ENCODE assay signal across 21 cellular contexts in the genomic region with DNA sequence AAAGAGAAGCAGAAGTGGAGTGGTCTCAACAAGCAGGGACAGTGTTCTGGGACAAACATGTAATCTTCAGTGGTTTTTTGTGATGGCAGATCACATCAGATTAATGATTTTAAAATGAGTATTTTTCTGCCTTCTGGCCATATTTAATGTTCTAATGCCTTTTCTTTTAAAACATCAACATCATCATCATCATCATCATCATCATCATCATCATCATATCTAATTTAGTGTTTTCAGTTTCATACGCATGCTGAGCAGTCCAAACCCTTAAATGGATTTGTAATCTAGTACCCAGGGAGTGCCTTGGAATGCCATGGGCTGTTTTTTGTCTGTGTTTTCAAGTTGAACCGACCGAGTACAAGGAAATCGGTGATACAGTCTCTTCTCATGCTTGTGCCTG.
DNase-seq lines count a peak whose midpoint lies in the region; ATAC-seq, FAIRE-seq and TF ChIP-seq lines count a peak whose summit lies in the region.
"Had no signal": no experiment of that assay in that cellular context is flagged by ENCODE, and none has a peak within 500 bp of the region (broad histone marks: within the 10 kb centered on the region; RNA-seq: fewer than 3 reads in every experiment).

No MANE protein-coding gene starts in this region.

- CTCF ChIA-PET in HepG2 (lab: Yijun Ruan, JAX; ENCODE audit: low intra/inter-chr PET ratio, low total read pairs), result no interaction called here
- CTCF ChIA-PET in activated CD8-positive, alpha-beta memory T cell treated with anti-CD3 and anti-CD28 coated beads, Interleukin-2, amount 10 ng/mL, durations not matched to agents 7 days and 5 days (lab: Charles Lee), result no interaction called here

- H3K36me3 ChIP-seq in HepG2 (replicated peaks in 1 of 2; ENCODE audit: control insufficient read depth in 1 of 2, insufficient read depth in 2 of 2, low read length in 2 of 2) (no peaks in the 10 kb centered on the region), right lobe of liver (no peaks in the 10 kb centered on the region)
- H3K36me3 ChIP-seq: BLaER1 treated with 17β-estradiol and CSF1 and Interleukin-3, amounts not matched to agents 10 nM and 100 nM had no signal

- DNase-seq in HepG2 (ENCODE audit: low spot score) (no peak), right lobe of liver (no peak), islet precursor cell (peak; percentile 8), germinal center (ENCODE audit: low spot score) (no peak)
- DNase-seq in activated CD8-positive, alpha-beta memory T cell treated with anti-CD3 and anti-CD28 coated beads, Interleukin-2, amount 10 ng/mL, durations not matched to agents 7 days and 5 days, result no peak
- DNase-seq: AML-193; Caco-2; Calu3; CD4-positive, alpha-beta T cell; CD8-positive, alpha-beta T cell; DMS79 treated with DMSO at 0.1 percent for 48 hours; GF-D8 had no signal

- H3K4me2 ChIP-seq in HepG2 (ENCODE audit: low read depth, low read length), result no peak overlapping the region
- H3K4me2 ChIP-seq: A549; BLaER1 treated with 17β-estradiol and CSF1 and Interleukin-3, amounts not matched to agents 10 nM and 100 nM had no signal

- H3K9me3 Mint-ChIP-seq in activated CD8-positive, alpha-beta memory T cell treated with anti-CD3 and anti-CD28 coated beads, Interleukin-2, amount 10 ng/mL, durations not matched to agents 7 days and 5 days (ENCODE audit: low read depth), result peaks cover 6% of the 10 kb centered on the region

- H3K4me3 ChIP-seq in HepG2 (replicated peaks in 1 of 3; ENCODE audit: insufficient read depth in 1 of 3, low read depth in 2 of 3, low read length in 3 of 3) (no peak overlapping the region), right lobe of liver (no peak overlapping the region)
- H3K4me3 ChIP-seq: A549; BLaER1 treated with 17β-estradiol and CSF1 and Interleukin-3, amounts not matched to agents 10 nM and 100 nM had no signal

- ATAC-seq in HepG2 (no peak), right lobe of liver (no peak)
- ATAC-seq in activated CD8-positive, alpha-beta memory T cell treated with anti-CD3 and anti-CD28 coated beads, Interleukin-2, amount 10 ng/mL, durations not matched to agents 7 days and 5 days, result no peak
- ATAC-seq: A549; CD8-positive, alpha-beta T cell had no signal

- POLR2A ChIA-PET in HepG2 (lab: Yijun Ruan, JAX), result no interaction called here

- intact Hi-C loops in HepG2 (cut with micrococcal nuclease; ENCODE audit: unreplicated experiment) (no loop called here), right lobe of liver (cut with DNase I) (no loop called here)

- TF ChIP-seq CTCF in HepG2 (CRISPR knock-in tag; IDR thresholded peaks at IDR 0.05) (no peak), right lobe of liver (IDR thresholded peaks at IDR 0.05) (no peak)

- H3K79me2 ChIP-seq in HepG2 (ENCODE audit: insufficient read depth, low read length), result no peaks in the 10 kb centered on the region

- no peaks in the 10 kb centered on the region for H3K27me3 Mint-ChIP-seq in activated CD8-positive, alpha-beta memory T cell treated with anti-CD3 and anti-CD28 coated beads, Interleukin-2, amount 10 ng/mL, durations not matched to agents 7 days and 5 days
- H3K27me3 Mint-ChIP-seq: B cell; CD4-positive, alpha-beta T cell had no signal

- no peaks in the 10 kb centered on the region for H3K9me3 ChIP-seq in HepG2 (ENCODE audit: low read length)
- no peaks in the 10 kb centered on the region for H3K9me3 ChIP-seq in right lobe of liver
- H3K9me3 ChIP-seq: A549; BLaER1 treated with 17β-estradiol and CSF1 and Interleukin-3, amounts not matched to agents 10 nM and 100 nM; Caco-2 had no signal

- WGBS in HepG2 (ENCODE audit: low lambda C conversion rate), result 6% methylated on average over 4 of the region's 4 CpGs
- WGBS in right lobe of liver (ENCODE audit: insufficient coverage, low coverage, low lambda C conversion rate, missing lambda C conversion rate), result 75% methylated on average over 4 of the region's 4 CpGs

- H3K4me1 Mint-ChIP-seq in activated CD8-positive, alpha-beta memory T cell treated with anti-CD3 and anti-CD28 coated beads, Interleukin-2, amount 10 ng/mL, durations not matched to agents 7 days and 5 days, result no peaks in the 10 kb centered on the region
- H3K4me1 Mint-ChIP-seq: B cell had no signal

- BruUV-seq in HepG2 (replicated peaks; lab: Mats Ljungman, UMichigan), result no TSS peak

- no peak overlapping the region for H2AFZ ChIP-seq in HepG2 (ENCODE audit: low read length)

- in situ Hi-C loops in HepG2 (cut with HindIII; ENCODE audit: extremely low pct_ligation_motif_present, low pct_unique_long_range_greater_than_20kb), result no loop called here

- no peak for TF ChIP-seq POLR2A in HepG2 (IDR thresholded peaks at IDR 0.05; ENCODE audit: insufficient read depth in 1 of 2, low read depth in 2 of 2, low read length in 2 of 2)
- TF ChIP-seq POLR2A in right lobe of liver (IDR thresholded peaks at IDR 0.05), result no peak

- H3K27ac ChIP-seq in HepG2 (ENCODE audit: extremely low read length, insufficient read depth, low read length), result no peak overlapping the region
- no peak overlapping the region for H3K27ac ChIP-seq in right lobe of liver
- H3K27ac ChIP-seq: 22Rv1; A549; BLaER1 treated with 17β-estradiol and CSF1 and Interleukin-3, amounts not matched to agents 10 nM and 100 nM; C4-2B had no signal

- TF ChIP-seq EP300 in HepG2 (IDR thresholded peaks at IDR 0.05; ENCODE audit: low read depth in 2 of 2, low read length in 2 of 2) (no peak), HepG2 (CRISPR knock-in tag; IDR thresholded peaks at IDR 0.05; ENCODE audit: borderline replicate concordance) (no peak)

- H3K27me3 ChIP-seq in HepG2 (ENCODE audit: control insufficient read depth in 1 of 2, insufficient read depth in 2 of 2, low read length in 2 of 2), result no peaks in the 10 kb centered on the region
- H3K27me3 ChIP-seq in right lobe of liver, result no peaks in the 10 kb centered on the region
- H3K27me3 ChIP-seq: BLaER1 treated with 17β-estradiol and CSF1 and Interleukin-3, amounts not matched to agents 10 nM and 100 nM had no signal

- no peak overlapping the region for H3K9ac ChIP-seq in HepG2 (ENCODE audit: insufficient read depth, low read depth, low read length)
- H3K9ac ChIP-seq: BLaER1 treated with 17β-estradiol and CSF1 and Interleukin-3, amounts not matched to agents 10 nM and 100 nM had no signal

- FAIRE-seq in HepG2 (lab: Jason Lieb, UNC), result no peak
- FAIRE-seq: A549, D721Med, G401.6, GM12891, GM19239 had no signal

- H3K36me3 Mint-ChIP-seq in activated CD8-positive, alpha-beta memory T cell treated with anti-CD3 and anti-CD28 coated beads, Interleukin-2, amount 10 ng/mL, durations not matched to agents 7 days and 5 days, result no peaks in the 10 kb centered on the region
- H3K36me3 Mint-ChIP-seq: CD8-positive, alpha-beta T cell had no signal

- no peak for TF ChIP-seq RAD21 in HepG2 (CRISPR knock-in tag; IDR thresholded peaks at IDR 0.05)

- H3K4me1 ChIP-seq in HepG2 (ENCODE audit: insufficient read depth, low read length), result no peaks in the 10 kb centered on the region
- no peaks in the 10 kb centered on the region for H3K4me1 ChIP-seq in right lobe of liver
- H3K4me1 ChIP-seq: A549; BLaER1 treated with 17β-estradiol and CSF1 and Interleukin-3, amounts not matched to agents 10 nM and 100 nM; Caco-2 had no signal

- H3K4me3 Mint-ChIP-seq in activated CD8-positive, alpha-beta memory T cell treated with anti-CD3 and anti-CD28 coated beads, Interleukin-2, amount 10 ng/mL, durations not matched to agents 7 days and 5 days, result no peak overlapping the region
- H3K4me3 Mint-ChIP-seq: B cell; CD4-positive, alpha-beta T cell; CD8-positive, alpha-beta T cell had no signal

- H4K20me1 ChIP-seq in HepG2 (ENCODE audit: insufficient read depth, low read length), result 0 out of 2 replicates have a peak, but pooled peaks cover 5% of the 10 kb centered on the region

- H3K27ac Mint-ChIP-seq in activated CD8-positive, alpha-beta memory T cell treated with anti-CD3 and anti-CD28 coated beads, Interleukin-2, amount 10 ng/mL, durations not matched to agents 7 days and 5 days, result no peak overlapping the region
- H3K27ac Mint-ChIP-seq: B cell; CD4-positive, alpha-beta T cell; CD8-positive, alpha-beta T cell had no signal

TF ChIP-seq in HepG2, 621 proteins besides CTCF, POLR2A, EP300 and RAD21:
- TF ChIP-seq ZNF317 (CRISPR knock-in tag; IDR thresholded peaks at IDR 0.05) (no peak), CREB1 (IDR thresholded peaks at IDR 0.05) (peak; percentile 77), CREB1 (CRISPR knock-in tag; IDR thresholded peaks at IDR 0.05) (no peak)
